Comparison of ENCODE assay signal across 8 cellular contexts in the genomic region with DNA sequence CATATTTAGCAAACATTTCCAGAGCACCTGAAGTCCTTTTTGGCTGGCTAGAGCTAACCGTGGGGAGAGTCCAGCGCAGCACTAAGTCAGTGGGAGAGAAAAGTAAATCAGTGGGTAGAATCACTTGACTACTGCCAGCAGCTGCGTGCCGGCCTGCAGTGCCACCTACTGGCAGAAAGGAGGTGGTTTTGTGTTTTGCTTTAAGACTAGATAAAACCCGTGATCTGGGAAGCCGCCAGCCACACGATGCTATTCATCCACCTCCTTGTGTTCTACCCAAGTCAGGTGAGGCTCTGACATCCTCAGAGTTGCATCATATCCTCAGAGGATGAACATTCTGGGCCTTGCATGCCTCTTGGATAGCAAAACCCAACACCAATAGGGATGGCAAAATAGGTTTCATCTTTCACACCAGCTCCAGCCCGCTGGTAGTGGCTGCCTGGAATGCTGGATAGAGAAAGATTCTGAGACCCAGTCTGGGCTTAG. TPM values are rescaled to one million over a fixed set of nuclear protein-coding genes. Genes with fewer than 3 reads are reported as not detected.
DNase-seq lines count a peak whose midpoint lies in the region; ATAC-seq and TF ChIP-seq lines count a peak whose summit lies in the region.

No MANE protein-coding gene starts in this region.

- no peaks in the 10 kb centered on the region for H3K9me3 ChIP-seq in MM.1S (replicated peaks; ENCODE audit: insufficient read depth, low read length)
- H3K9me3 ChIP-seq in prostate gland: no peaks in the 10 kb centered on the region
- H3K9me3 ChIP-seq in upper lobe of right lung: no peaks in the 10 kb centered on the region

- H3K79me2 ChIP-seq in MM.1S (ENCODE audit: low read length): no peaks in the 10 kb centered on the region

- peak overlapping the region; percentile 42 for H2AFZ ChIP-seq in MM.1S (ENCODE audit: low read length)

- no peaks in the 10 kb centered on the region for H4K20me1 ChIP-seq in MM.1S (ENCODE audit: insufficient read depth, low read length)

- H3K9me2 ChIP-seq in MM.1S (replicated peaks; ENCODE audit: insufficient read depth, low read length): no peaks in the 10 kb centered on the region

- H3K27me3 ChIP-seq in MM.1S (replicated peaks; ENCODE audit: insufficient read depth, low read length) (no peaks in the 10 kb centered on the region), prostate gland (replicated peaks; ENCODE audit: insufficient read depth) (no peaks in the 10 kb centered on the region), upper lobe of right lung (no peaks in the 10 kb centered on the region)

- peak overlapping the region; percentile 40; the same call in 1 of the 2 replicates for H3K4me2 ChIP-seq in MM.1S (ENCODE audit: low read depth, low read length)

- H3K4me3 ChIP-seq in MM.1S (ENCODE audit: low read length) (no peak overlapping the region), prostate gland (no peak overlapping the region), upper lobe of right lung (no peak overlapping the region)

- H3K9ac ChIP-seq in MM.1S (ENCODE audit: low read length): no peak overlapping the region

- no peak for TF ChIP-seq POLR2A in prostate gland (IDR thresholded peaks at IDR 0.05)

- no peaks in the 10 kb centered on the region for H3K36me3 ChIP-seq in MM.1S (replicated peaks; ENCODE audit: insufficient read depth, low read length)
- no peaks in the 10 kb centered on the region for H3K36me3 ChIP-seq in prostate gland
- no peaks in the 10 kb centered on the region for H3K36me3 ChIP-seq in upper lobe of right lung

- ATAC-seq in activated naive CD4-positive, alpha-beta T cell treated with anti-CD3 and anti-CD28 coated beads, Interleukin-2, amount 50 U/mL, for 72 hours: peak; percentile 77 to 79
- ATAC-seq in Right ventricle myocardium superior (ENCODE audit: poor library complexity) (peak; percentile 72), upper lobe of right lung (peak; percentile 88)

- TF ChIP-seq CTCF in MM.1S (IDR thresholded peaks at IDR 0.05; ENCODE audit: low read length) (peak; percentile 85), prostate gland (IDR thresholded peaks at IDR 0.05) (peak; percentile 75 to 93 (median 89)), upper lobe of right lung (IDR thresholded peaks at IDR 0.05) (peak; percentile 90)

- H3K36me3 Mint-ChIP-seq in activated naive CD4-positive, alpha-beta T cell treated with anti-CD3 and anti-CD28 coated beads, Interleukin-2, amount 50 U/mL, for 72 hours: no peaks in the 10 kb centered on the region

- DNase-seq in ELR (ENCODE audit: low read depth) (peak; percentile 77), MM.1S (peak; percentile 85), SKM-1 (lab: John Stamatoyannopoulos, UW; ENCODE audit: unreplicated experiment) (peak; percentile 64), Right ventricle myocardium superior (peak; percentile 87), prostate gland (ENCODE audit: low spot score) (peak; percentile 77), upper lobe of right lung (peak; percentile 85), 8988T (no peak)
- DNase-seq in activated naive CD4-positive, alpha-beta T cell treated with anti-CD3 and anti-CD28 coated beads, Interleukin-2, amount 50 U/mL, for 72 hours (ENCODE audit: low spot score in 2 of 2): peak; percentile 74

- H3K27ac ChIP-seq in MM.1S (ENCODE audit: low read length): no peak overlapping the region
- peak overlapping the region in 1 of 2 donors; percentile 16 for H3K27ac ChIP-seq in prostate gland
- H3K27ac ChIP-seq in upper lobe of right lung: no peak overlapping the region

- H3K9me3 Mint-ChIP-seq in activated naive CD4-positive, alpha-beta T cell treated with anti-CD3 and anti-CD28 coated beads, Interleukin-2, amount 50 U/mL, for 72 hours: no peaks in the 10 kb centered on the region

- peaks cover 15% of the 10 kb centered on the region for H3K4me1 ChIP-seq in MM.1S (ENCODE audit: low read length)
- no peaks in the 10 kb centered on the region for H3K4me1 ChIP-seq in prostate gland (replicated peaks)
- peaks cover 4% of the 10 kb centered on the region for H3K4me1 ChIP-seq in upper lobe of right lung

- peak overlapping the region in 1 of 2 donors; percentile 68 for H3K27ac Mint-ChIP-seq in activated naive CD4-positive, alpha-beta T cell treated with anti-CD3 and anti-CD28 coated beads, Interleukin-2, amount 50 U/mL, for 72 hours

- WGBS in prostate gland: 4% methylated on average over 8 of the region's 8 CpGs

- H3F3A ChIP-seq in MM.1S (ENCODE audit: insufficient read depth, low read length): no peaks in the 10 kb centered on the region

- intact Hi-C loops in Right ventricle myocardium superior (cut with DNase I): loop anchor here (2.0 kb wide), 1 partner anchor 47 kb away; no protein-coding TSS in a partner anchor
- intact Hi-C loops in prostate gland (cut with DNase I): loop anchor here (2.0 kb wide), 1 partner anchor 47 kb away; no protein-coding TSS in a partner anchor
- intact Hi-C loops in upper lobe of right lung (cut with DNase I): loop anchor here (5.0 kb wide), 1 partner anchor 46 kb away; no protein-coding TSS in a partner anchor

RNA-seq across cellular contexts. Expression of gene HEYL, which starts 14.1 kb away (rescaled TPM):
- 1 to 10 TPM in 1 of 2 donors, not detected in 1; 1.1 TPM for total RNA-seq in activated naive CD4-positive, alpha-beta T cell treated with anti-CD3 and anti-CD28 coated beads, Interleukin-2, amount 50 U/mL, for 72 hours
- 16.9 TPM for total RNA-seq in Right ventricle myocardium superior
- 10 to 100 TPM in 1 of 2 donors, 1 to 10 TPM in 1; 2.6 to 51.9 TPM for total RNA-seq in prostate gland
- 17.7 TPM for total RNA-seq in upper lobe of right lung

RNA-seq across cellular contexts. Expression of gene NT5C1A, which starts 18.3 kb away (rescaled TPM):
- total RNA-seq in activated naive CD4-positive, alpha-beta T cell treated with anti-CD3 and anti-CD28 coated beads, Interleukin-2, amount 50 U/mL, for 72 hours: under 1 TPM in 1 of 2 donors, not detected in 1; 0.97 TPM
- total RNA-seq in Right ventricle myocardium superior (30.4 TPM), prostate gland (under 1 TPM in 1 of 2 donors, not detected in 1; 0.91 TPM), upper lobe of right lung (0.49 TPM)

RNA-seq across cellular contexts. Expression of gene HPCAL4, which starts 37.6 kb away (rescaled TPM):
- 1 to 10 TPM in 1 of 2 donors, under 1 TPM in 1; 0.18 to 4.3 TPM for total RNA-seq in activated naive CD4-positive, alpha-beta T cell treated with anti-CD3 and anti-CD28 coated beads, Interleukin-2, amount 50 U/mL, for 72 hours
- total RNA-seq in Right ventricle myocardium superior (2.8 TPM), prostate gland (1 to 10 TPM in 1 of 2 donors, not detected in 1; 4.9 TPM), upper lobe of right lung (0.09 TPM)

Comparison
In these comparisons a context has a peak if more than half of its experiments do, and no peak if none do; other contexts are left out.
1. RNA of gene NT5C1A, which starts 18.3 kb away (total RNA-seq): 30.4 TPM in Right ventricle myocardium superior (single experiment); 0.97 TPM in activated naive CD4-positive, alpha-beta T cell treated with anti-CD3 and anti-CD28 coated beads, Interleukin-2, amount 50 U/mL, for 72 hours, 0.91 TPM in prostate gland and 0.49 TPM in upper lobe of right lung (single experiment); every median in the first group is over 10 times any median in the second.
2. Peak in every context shown above with its lines, with median percentiles within 50 percentile points of each other: CTCF ChIP-seq and ATAC-seq.